Comparison of ENCODE assay signal across 7 cellular contexts in genomic region chr4:40325406-40326019, GRCh38. TPM values are rescaled to one million over a fixed set of nuclear protein-coding genes. Genes with fewer than 3 reads are reported as not detected.
A peak's percentile ranks its signal among the peaks of the same experiment; 100 is the strongest.
DNase-seq lines count a peak whose midpoint lies in the region; ATAC-seq, FAIRE-seq and TF ChIP-seq lines count a peak whose summit lies in the region.

No MANE protein-coding gene starts in this region.

- 0 to 15% methylated on average over 2 of the region's 2 CpGs for WGBS in GM23248 (ENCODE audit: low coverage in 1 of 2, low lambda C conversion rate in 2 of 2, missing lambda C conversion rate in 2 of 2), 2 experiments
- WGBS in heart left ventricle, 4 donors = 17 to 26% (median 23%) methylated on average over 2 of the region's 2 CpGs
- WGBS in small intestine, 3 donors = 3 to 10% (median 3%) methylated on average over 2 of the region's 2 CpGs

- peak; percentile 86 for DNase-seq in GM23248
- peak; percentile 56 for DNase-seq in RCC 7860 (ENCODE audit: low spot score)
- DNase-seq in heart left ventricle = no peak
- peak; percentile 62 for DNase-seq in small intestine

- peaks cover 33% of the 10 kb centered on the region for H3K4me1 Mint-ChIP-seq in activated naive CD4-positive, alpha-beta T cell treated with anti-CD3 and anti-CD28 coated beads, Interleukin-2, amount 50 U/mL, for 24 hours

- H3K4me3 ChIP-seq in GM23248 = no peak overlapping the region
- no peak overlapping the region for H3K4me3 ChIP-seq in heart left ventricle
- no peak overlapping the region for H3K4me3 ChIP-seq in small intestine (ENCODE audit: low read depth in 1 of 2, low read length in 2 of 2)

- H3K79me2 ChIP-seq in GM23248 (ENCODE audit: insufficient read depth) = no peaks in the 10 kb centered on the region

- in situ Hi-C loops in GM23248 (cut with MboI) = loop anchor here (10.0 kb wide), 1 partner anchor 399 kb away; no protein-coding TSS in a partner anchor

- H3K4me2 ChIP-seq in GM23248 (ENCODE audit: unreplicated experiment) = no peak overlapping the region

- no peaks in the 10 kb centered on the region for H3K9me3 Mint-ChIP-seq in activated naive CD4-positive, alpha-beta T cell treated with anti-CD3 and anti-CD28 coated beads, Interleukin-2, amount 50 U/mL, for 24 hours

- H3K9ac ChIP-seq in GM23248 = no peak overlapping the region

- H2AFZ ChIP-seq in GM23248 = no peak overlapping the region

- intact Hi-C loops in heart left ventricle (cut with DNase I) = no loop called here

- peak in 3 of 4 donors; percentile 42 to 57 (median 56) for ATAC-seq in heart left ventricle

- peak; percentile 81 for FAIRE-seq in RCC 7860 (lab: Jason Lieb, UNC)
- no peak for FAIRE-seq in small intestine (lab: Jason Lieb, UNC)

- peaks cover 7% of the 10 kb centered on the region for H3F3A ChIP-seq in GM23248 (ENCODE audit: insufficient read depth)

- H4K20me1 ChIP-seq in GM23248 (ENCODE audit: insufficient read depth) = no peaks in the 10 kb centered on the region

- H3K4me3 Mint-ChIP-seq in activated naive CD4-positive, alpha-beta T cell treated with anti-CD3 and anti-CD28 coated beads, Interleukin-2, amount 50 U/mL, for 24 hours = no peak overlapping the region

- H3K9me2 ChIP-seq in GM23248 (ENCODE audit: insufficient read depth) = no peaks in the 10 kb centered on the region

- H3K9me3 ChIP-seq in GM23248 (ENCODE audit: low read depth) (no peaks in the 10 kb centered on the region), KOPT-K1 (ENCODE audit: insufficient read depth, low read length, poor library complexity, severe bottlenecking) (no peaks in the 10 kb centered on the region), heart left ventricle (no peaks in the 10 kb centered on the region), small intestine (ENCODE audit: control insufficient read depth, low read depth) (no peaks in the 10 kb centered on the region)

- H3K27me3 Mint-ChIP-seq in activated naive CD4-positive, alpha-beta T cell treated with anti-CD3 and anti-CD28 coated beads, Interleukin-2, amount 50 U/mL, for 24 hours = no peaks in the 10 kb centered on the region

- peak; percentile 83 for TF ChIP-seq CTCF in GM12872 (IDR thresholded peaks at IDR 0.05; ENCODE audit: insufficient read depth, low read depth, low read length)
- peak; percentile 48 to 81 (median 62) for TF ChIP-seq CTCF in heart left ventricle (IDR thresholded peaks at IDR 0.05)

- TF ChIP-seq POLR2A in heart left ventricle (IDR thresholded peaks at IDR 0.05) = no peak

- no peaks in the 10 kb centered on the region for H3K36me3 Mint-ChIP-seq in activated naive CD4-positive, alpha-beta T cell treated with anti-CD3 and anti-CD28 coated beads, Interleukin-2, amount 50 U/mL, for 24 hours

- peak overlapping the region; percentile 47 for H3K27ac Mint-ChIP-seq in activated naive CD4-positive, alpha-beta T cell treated with anti-CD3 and anti-CD28 coated beads, Interleukin-2, amount 50 U/mL, for 24 hours

- H3K27me3 ChIP-seq in GM23248 (replicated peaks; ENCODE audit: insufficient read depth) (no peaks in the 10 kb centered on the region), heart left ventricle (no peaks in the 10 kb centered on the region), small intestine (ENCODE audit: control insufficient read depth in 2 of 2, insufficient read depth in 2 of 2, low read length in 2 of 2) (no peaks in the 10 kb centered on the region)

- no peaks in the 10 kb centered on the region for H3K36me3 ChIP-seq in GM23248 (ENCODE audit: low read depth)
- H3K36me3 ChIP-seq in KOPT-K1 (ENCODE audit: insufficient read depth, low read length) = no peaks in the 10 kb centered on the region
- no peaks in the 10 kb centered on the region for H3K36me3 ChIP-seq in heart left ventricle
- H3K36me3 ChIP-seq in small intestine (ENCODE audit: control insufficient read depth in 2 of 2, insufficient read depth in 2 of 2, low read length in 2 of 2) = no peaks in the 10 kb centered on the region

- H3K4me1 ChIP-seq in GM23248 (ENCODE audit: insufficient read depth) = no peaks in the 10 kb centered on the region
- no peaks in the 10 kb centered on the region for H3K4me1 ChIP-seq in heart left ventricle
- H3K4me1 ChIP-seq in small intestine (ENCODE audit: control insufficient read depth in 2 of 2, insufficient read depth in 1 of 2, low read depth in 1 of 2, low read length in 1 of 2) = no peaks in the 10 kb centered on the region

- H3K27ac ChIP-seq in GM23248 (no peak overlapping the region), KOPT-K1 (ENCODE audit: low read depth, low read length, poor library complexity, severe bottlenecking) (peak overlapping the region; percentile 20), heart left ventricle (no peak overlapping the region), small intestine (ENCODE audit: low read depth in 1 of 2, low read length in 1 of 2) (no peak overlapping the region)

RNA-seq across cellular contexts. Expression of gene CHRNA9, which starts 9.6 kb away (rescaled TPM):
- 0.51 and 0.97 TPM in 2 replicates for total RNA-seq in GM23248 (2014; rRNA removed; shearing (Covaris generic))
- polyA plus RNA-seq in GM23248 (2016; fragmentation: Nextera tagmentation; extraction: Ambion mirVana) = 0.41 and 1.2 TPM in 2 replicates
- total RNA-seq in heart left ventricle = not detected
- not detected for polyA plus RNA-seq in heart left ventricle
- under 1 TPM in 1 of 3 donors, not detected in 2; 0.01 TPM for polyA plus RNA-seq in small intestine

Comparison
In these comparisons a context has a peak if more than half of its experiments do, and no peak if none do; other contexts are left out.
1. DNase-seq: peak in GM23248 (single experiment), RCC 7860 (single experiment) and small intestine (single experiment); none in heart left ventricle (0 of 5).